In genomic region chr1:220298470-220298869, GRCh38 we compare ENCODE assay signal across 12 cellular contexts.
"Had no signal": no experiment of that assay in that cellular context is flagged by ENCODE, and none has a peak within 500 bp of the region (broad histone marks: within the 10 kb centered on the region; RNA-seq: fewer than 3 reads in every experiment).

No MANE protein-coding gene starts in this region.

- H3K36me3 Mint-ChIP-seq: activated naive CD4-positive, alpha-beta T cell treated with anti-CD3 and anti-CD28 coated beads, Interleukin-2, amount 50 U/mL, for 24 hours had no signal

- H3K27me3 ChIP-seq: adrenal gland, dorsolateral prefrontal cortex, pancreas had no signal

- DNase-seq: activated CD4-positive, alpha-beta memory T cell treated with anti-CD3 and anti-CD28 coated beads, Interleukin-2, amount 10 ng/mL, durations not matched to agents 7 days and 5 days; activated effector memory CD4-positive, alpha-beta T cell treated with anti-CD3 and anti-CD28 coated beads, Interleukin-2, amount 50 U/mL, for 16 hours; activated T-cell treated with anti-CD3 and anti-CD28 coated beads, Interleukin-2, amount 50 U/mL, for 24 hours; adrenal gland; dorsolateral prefrontal cortex; lower lobe of right lung; midbrain; pancreas; stimulated activated CD4-positive, alpha-beta T cell treated with anti-CD3 and anti-CD28 coated beads, Interleukin-12 subunit alpha, Interleukin-12 subunit beta, amount 100 ng/mL, for 4 hours; stimulated activated CD4-positive, alpha-beta T cell treated with anti-CD3 and anti-CD28 coated beads, Interleukin-2, amount 100 ng/mL, for 24 hours; stomach had no signal

- H3K4me1 Mint-ChIP-seq: activated naive CD4-positive, alpha-beta T cell treated with anti-CD3 and anti-CD28 coated beads, Interleukin-2, amount 50 U/mL, for 24 hours had no signal

- H3K27ac Mint-ChIP-seq: activated CD4-positive, alpha-beta memory T cell treated with anti-CD3 and anti-CD28 coated beads, Interleukin-2, amount 10 ng/mL, durations not matched to agents 7 days and 5 days; activated naive CD4-positive, alpha-beta T cell treated with anti-CD3 and anti-CD28 coated beads, Interleukin-2, amount 50 U/mL, for 24 hours; activated T-cell treated with anti-CD3 and anti-CD28 coated beads, Interleukin-2, amount 50 U/mL, for 24 hours had no signal

- H3K4me3 ChIP-seq: adrenal gland, dorsolateral prefrontal cortex, lower lobe of right lung, pancreas, stomach had no signal

- H3K27ac ChIP-seq: adrenal gland, dorsolateral prefrontal cortex, lower lobe of right lung, pancreas, stomach had no signal

- H3K4me3 Mint-ChIP-seq: activated CD4-positive, alpha-beta memory T cell treated with anti-CD3 and anti-CD28 coated beads, Interleukin-2, amount 10 ng/mL, durations not matched to agents 7 days and 5 days; activated naive CD4-positive, alpha-beta T cell treated with anti-CD3 and anti-CD28 coated beads, Interleukin-2, amount 50 U/mL, for 24 hours; activated T-cell treated with anti-CD3 and anti-CD28 coated beads, Interleukin-2, amount 50 U/mL, for 24 hours had no signal

- H3K9me3 ChIP-seq: adrenal gland, lower lobe of right lung, pancreas, stomach had no signal

- H3K9me3 Mint-ChIP-seq: activated CD4-positive, alpha-beta memory T cell treated with anti-CD3 and anti-CD28 coated beads, Interleukin-2, amount 10 ng/mL, durations not matched to agents 7 days and 5 days; activated naive CD4-positive, alpha-beta T cell treated with anti-CD3 and anti-CD28 coated beads, Interleukin-2, amount 50 U/mL, for 24 hours; activated T-cell treated with anti-CD3 and anti-CD28 coated beads, Interleukin-2, amount 50 U/mL, for 24 hours had no signal

- H3K36me3 ChIP-seq: adrenal gland, lower lobe of right lung, pancreas, stomach had no signal

- ATAC-seq: lower lobe of right lung, pancreas had no signal
